2 cellular contexts compared by ENCODE assay signal in the genomic region with DNA sequence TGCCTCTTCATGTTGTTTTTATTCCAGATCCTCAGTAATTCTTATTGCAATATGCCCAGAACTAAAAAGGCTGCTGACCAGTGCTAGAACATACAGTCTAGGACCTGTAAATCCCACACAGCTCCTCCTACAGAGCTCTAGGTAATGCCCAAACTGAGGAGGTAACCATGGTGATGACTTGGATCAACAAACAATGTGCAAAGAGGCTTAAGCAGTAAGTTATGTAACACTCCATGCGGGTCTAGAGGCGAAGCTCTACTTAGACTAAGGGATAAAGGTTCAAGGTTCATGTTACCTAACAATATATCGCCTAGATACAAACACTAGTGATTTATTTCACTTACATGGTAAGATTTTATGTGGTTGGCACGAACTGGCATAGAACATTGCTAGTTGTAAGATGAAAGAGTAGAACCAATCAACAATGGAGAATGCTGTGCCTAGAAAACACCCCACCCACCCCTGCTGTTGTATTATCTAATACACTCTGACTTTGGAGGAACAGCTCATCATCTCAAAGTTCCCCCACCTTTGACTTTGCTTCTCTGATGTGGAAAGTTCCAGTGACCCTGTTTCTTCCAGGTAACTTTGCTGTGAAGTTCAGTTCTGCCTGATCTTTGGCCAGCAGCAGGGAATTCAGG.
TF ChIP-seq lines count a peak whose summit lies in the region.

No MANE protein-coding gene starts in this region.

TF ChIP-seq in HEK293, 187 proteins besides CTCF, POLR2A, EP300 and RAD21 (continued from another document and continues in another):
- TF ChIP-seq, protein P1, sequence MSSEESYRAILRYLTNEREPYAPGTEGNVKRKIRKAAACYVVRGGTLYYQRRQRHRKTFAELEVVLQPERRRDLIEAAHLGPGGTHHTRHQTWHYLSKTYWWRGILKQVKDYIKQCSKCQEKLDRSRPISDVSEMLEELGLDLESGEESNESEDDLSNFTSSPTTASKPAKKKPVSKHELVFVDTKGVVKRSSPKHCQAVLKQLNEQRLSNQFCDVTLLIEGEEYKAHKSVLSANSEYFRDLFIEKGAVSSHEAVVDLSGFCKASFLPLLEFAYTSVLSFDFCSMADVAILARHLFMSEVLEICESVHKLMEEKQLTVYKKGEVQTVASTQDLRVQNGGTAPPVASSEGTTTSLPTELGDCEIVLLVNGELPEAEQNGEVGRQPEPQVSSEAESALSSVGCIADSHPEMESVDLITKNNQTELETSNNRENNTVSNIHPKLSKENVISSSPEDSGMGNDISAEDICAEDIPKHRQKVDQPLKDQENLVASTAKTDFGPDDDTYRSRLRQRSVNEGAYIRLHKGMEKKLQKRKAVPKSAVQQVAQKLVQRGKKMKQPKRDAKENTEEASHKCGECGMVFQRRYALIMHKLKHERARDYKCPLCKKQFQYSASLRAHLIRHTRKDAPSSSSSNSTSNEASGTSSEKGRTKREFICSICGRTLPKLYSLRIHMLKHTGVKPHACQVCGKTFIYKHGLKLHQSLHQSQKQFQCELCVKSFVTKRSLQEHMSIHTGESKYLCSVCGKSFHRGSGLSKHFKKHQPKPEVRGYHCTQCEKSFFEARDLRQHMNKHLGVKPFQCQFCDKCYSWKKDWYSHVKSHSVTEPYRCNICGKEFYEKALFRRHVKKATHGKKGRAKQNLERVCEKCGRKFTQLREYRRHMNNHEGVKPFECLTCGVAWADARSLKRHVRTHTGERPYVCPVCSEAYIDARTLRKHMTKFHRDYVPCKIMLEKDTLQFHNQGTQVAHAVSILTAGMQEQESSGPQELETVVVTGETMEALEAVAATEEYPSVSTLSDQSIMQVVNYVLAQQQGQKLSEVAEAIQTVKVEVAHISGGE (tag by site-specific recombination; conservative IDR thresholded peaks at IDR 0.05; ENCODE audit: low read depth): no peak
- no peak for TF ChIP-seq ZNF132 (tag by site-specific recombination; IDR thresholded peaks at IDR 0.05; ENCODE audit: borderline replicate concordance)
- TF ChIP-seq IKZF3 (tag by site-specific recombination; IDR thresholded peaks at IDR 0.05): no peak
- TF ChIP-seq, protein P2, sequence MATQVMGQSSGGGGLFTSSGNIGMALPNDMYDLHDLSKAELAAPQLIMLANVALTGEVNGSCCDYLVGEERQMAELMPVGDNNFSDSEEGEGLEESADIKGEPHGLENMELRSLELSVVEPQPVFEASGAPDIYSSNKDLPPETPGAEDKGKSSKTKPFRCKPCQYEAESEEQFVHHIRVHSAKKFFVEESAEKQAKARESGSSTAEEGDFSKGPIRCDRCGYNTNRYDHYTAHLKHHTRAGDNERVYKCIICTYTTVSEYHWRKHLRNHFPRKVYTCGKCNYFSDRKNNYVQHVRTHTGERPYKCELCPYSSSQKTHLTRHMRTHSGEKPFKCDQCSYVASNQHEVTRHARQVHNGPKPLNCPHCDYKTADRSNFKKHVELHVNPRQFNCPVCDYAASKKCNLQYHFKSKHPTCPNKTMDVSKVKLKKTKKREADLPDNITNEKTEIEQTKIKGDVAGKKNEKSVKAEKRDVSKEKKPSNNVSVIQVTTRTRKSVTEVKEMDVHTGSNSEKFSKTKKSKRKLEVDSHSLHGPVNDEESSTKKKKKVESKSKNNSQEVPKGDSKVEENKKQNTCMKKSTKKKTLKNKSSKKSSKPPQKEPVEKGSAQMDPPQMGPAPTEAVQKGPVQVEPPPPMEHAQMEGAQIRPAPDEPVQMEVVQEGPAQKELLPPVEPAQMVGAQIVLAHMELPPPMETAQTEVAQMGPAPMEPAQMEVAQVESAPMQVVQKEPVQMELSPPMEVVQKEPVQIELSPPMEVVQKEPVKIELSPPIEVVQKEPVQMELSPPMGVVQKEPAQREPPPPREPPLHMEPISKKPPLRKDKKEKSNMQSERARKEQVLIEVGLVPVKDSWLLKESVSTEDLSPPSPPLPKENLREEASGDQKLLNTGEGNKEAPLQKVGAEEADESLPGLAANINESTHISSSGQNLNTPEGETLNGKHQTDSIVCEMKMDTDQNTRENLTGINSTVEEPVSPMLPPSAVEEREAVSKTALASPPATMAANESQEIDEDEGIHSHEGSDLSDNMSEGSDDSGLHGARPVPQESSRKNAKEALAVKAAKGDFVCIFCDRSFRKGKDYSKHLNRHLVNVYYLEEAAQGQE (tag by site-specific recombination; IDR thresholded peaks at IDR 0.05): 0 out of 2 replicates have a peak, but pooled peaks have one; percentile 59
- TF ChIP-seq ZNF555 (tag by site-specific recombination; conservative IDR thresholded peaks at IDR 0.05): no peak
- TF ChIP-seq ZNF2 (tag by site-specific recombination; IDR thresholded peaks at IDR 0.05): no peak
- TF ChIP-seq, protein P3, sequence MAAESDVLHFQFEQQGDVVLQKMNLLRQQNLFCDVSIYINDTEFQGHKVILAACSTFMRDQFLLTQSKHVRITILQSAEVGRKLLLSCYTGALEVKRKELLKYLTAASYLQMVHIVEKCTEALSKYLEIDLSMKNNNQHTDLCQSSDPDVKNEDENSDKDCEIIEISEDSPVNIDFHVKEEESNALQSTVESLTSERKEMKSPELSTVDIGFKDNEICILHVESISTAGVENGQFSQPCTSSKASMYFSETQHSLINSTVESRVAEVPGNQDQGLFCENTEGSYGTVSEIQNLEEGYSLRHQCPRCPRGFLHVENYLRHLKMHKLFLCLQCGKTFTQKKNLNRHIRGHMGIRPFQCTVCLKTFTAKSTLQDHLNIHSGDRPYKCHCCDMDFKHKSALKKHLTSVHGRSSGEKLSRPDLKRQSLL (tag by site-specific recombination; IDR thresholded peaks at IDR 0.05): 0 out of 2 replicates have a peak, but pooled peaks have one; percentile 28

TF ChIP-seq in WTC11, 78 proteins besides CTCF, POLR2A, EP300 and RAD21 (continued from another document):
- TF ChIP-seq, protein P4, sequence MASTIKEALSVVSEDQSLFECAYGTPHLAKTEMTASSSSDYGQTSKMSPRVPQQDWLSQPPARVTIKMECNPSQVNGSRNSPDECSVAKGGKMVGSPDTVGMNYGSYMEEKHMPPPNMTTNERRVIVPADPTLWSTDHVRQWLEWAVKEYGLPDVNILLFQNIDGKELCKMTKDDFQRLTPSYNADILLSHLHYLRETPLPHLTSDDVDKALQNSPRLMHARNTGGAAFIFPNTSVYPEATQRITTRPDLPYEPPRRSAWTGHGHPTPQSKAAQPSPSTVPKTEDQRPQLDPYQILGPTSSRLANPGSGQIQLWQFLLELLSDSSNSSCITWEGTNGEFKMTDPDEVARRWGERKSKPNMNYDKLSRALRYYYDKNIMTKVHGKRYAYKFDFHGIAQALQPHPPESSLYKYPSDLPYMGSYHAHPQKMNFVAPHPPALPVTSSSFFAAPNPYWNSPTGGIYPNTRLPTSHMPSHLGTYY (CRISPR knock-in tag; IDR thresholded peaks at IDR 0.05): no peak
- no peak for TF ChIP-seq ETV6 (CRISPR knock-in tag; IDR thresholded peaks at IDR 0.05)
- TF ChIP-seq, protein P5, sequence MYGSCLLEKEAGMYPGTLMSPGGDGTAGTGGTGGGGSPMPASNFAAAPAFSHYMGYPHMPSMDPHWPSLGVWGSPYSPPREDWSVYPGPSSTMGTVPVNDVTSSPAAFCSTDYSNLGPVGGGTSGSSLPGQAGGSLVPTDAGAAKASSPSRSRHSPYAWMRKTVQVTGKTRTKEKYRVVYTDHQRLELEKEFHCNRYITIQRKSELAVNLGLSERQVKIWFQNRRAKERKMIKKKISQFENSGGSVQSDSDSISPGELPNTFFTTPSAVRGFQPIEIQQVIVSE (CRISPR knock-in tag; IDR thresholded peaks at IDR 0.05; ENCODE audit: borderline replicate concordance): no peak
- no peak for TF ChIP-seq ZNF396 (CRISPR knock-in tag; IDR thresholded peaks at IDR 0.05; ENCODE audit: borderline replicate concordance)
- no peak for TF ChIP-seq CREM (CRISPR knock-in tag; IDR thresholded peaks at IDR 0.05)
